1 cellular context compared by ENCODE assay signal in the genomic region with DNA sequence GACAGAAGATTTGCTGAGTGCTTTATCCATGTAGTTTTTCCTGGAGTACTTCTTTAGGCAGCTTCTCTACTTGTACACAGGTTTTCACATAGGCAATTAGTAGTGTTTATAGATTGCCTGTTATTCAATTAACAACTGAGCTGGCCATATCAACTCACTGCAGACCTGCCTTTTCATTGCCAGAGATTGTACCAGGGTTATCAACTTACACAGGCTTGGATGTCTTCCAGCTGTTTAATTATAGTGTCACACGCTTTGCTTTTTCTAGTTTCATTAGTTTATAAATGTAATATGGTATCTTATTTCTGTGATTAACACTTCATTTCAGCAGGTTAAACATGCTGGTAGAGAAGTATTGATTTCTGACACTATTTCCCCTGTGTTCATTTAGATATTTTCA.
TF ChIP-seq lines count a peak whose summit lies in the region.

No MANE protein-coding gene starts in this region.

TF ChIP-seq in K562, 482 proteins besides CTCF, POLR2A, EP300 and RAD21 (continued from another document and continues in another):
- TF ChIP-seq CREB3L1 (IDR thresholded peaks at IDR 0.05; ENCODE audit: borderline replicate concordance, low read depth) (no peak), BRD4 (IDR thresholded peaks at IDR 0.05) (no peak), RBM15 (IDR thresholded peaks at IDR 0.05; ENCODE audit: insufficient read depth, low read length) (no peak), PTTG1 (tag; IDR thresholded peaks at IDR 0.05; ENCODE audit: low read depth) (no peak), PCBP1 (IDR thresholded peaks at IDR 0.05; ENCODE audit: low read depth, low read length, poor library complexity, severe bottlenecking) (no peak), HLTF (IDR thresholded peaks at IDR 0.05) (no peak), ZNF79 (CRISPR knock-in tag; IDR thresholded peaks at IDR 0.05; ENCODE audit: low read depth) (no peak), FOSL1 (tag; conservative IDR thresholded peaks at IDR 0.05) (no peak), CREB1 (IDR thresholded peaks at IDR 0.05) (no peak), CREB1 (CRISPR knock-in tag; IDR thresholded peaks at IDR 0.05) (no peak), GABPB1 (CRISPR knock-in tag; IDR thresholded peaks at IDR 0.05) (no peak), STAT6 (CRISPR knock-in tag; IDR thresholded peaks at IDR 0.05) (no peak), ZSCAN32 (CRISPR knock-in tag; IDR thresholded peaks at IDR 0.05) (no peak), POLR2AphosphoS5 (IDR thresholded peaks at IDR 0.05; ENCODE audit: control insufficient read depth, insufficient read depth, low read depth, low read length) (peak; percentile 67; the same call in 1 of the 2 replicates), UBTF (IDR thresholded peaks at IDR 0.05; ENCODE audit: borderline replicate concordance in 1 of 2, low read depth in 2 of 2, low read length in 2 of 2) (no peak), MTA2 (IDR thresholded peaks at IDR 0.05; ENCODE audit: low read depth) (peak; percentile 69), ZNF23 (CRISPR knock-in tag; IDR thresholded peaks at IDR 0.05) (no peak), JUN (IDR thresholded peaks at IDR 0.05; ENCODE audit: borderline replicate concordance, low read depth, low read length) (no peak), JUN (CRISPR knock-in tag; IDR thresholded peaks at IDR 0.05; ENCODE audit: borderline replicate concordance) (no peak), MAZ (CRISPR knock-in tag; conservative IDR thresholded peaks at IDR 0.05 in 1 of 2, IDR thresholded peaks at IDR 0.05 in 1 of 2) (no peak), SIN3B (IDR thresholded peaks at IDR 0.05; ENCODE audit: low read depth) (no peak), SMARCA4 (IDR thresholded peaks at IDR 0.05) (peak; percentile 38; the same call in 1 of the 2 replicates), CBFA2T2 (conservative IDR thresholded peaks at IDR 0.05) (peak; percentile 78), HIVEP1 (CRISPR knock-in tag; IDR thresholded peaks at IDR 0.05) (no peak), BHLHE40 (IDR thresholded peaks at IDR 0.05; ENCODE audit: low read length) (no peak), XRCC3 (IDR thresholded peaks at IDR 0.05) (no peak)
- TF ChIP-seq, protein P1, sequence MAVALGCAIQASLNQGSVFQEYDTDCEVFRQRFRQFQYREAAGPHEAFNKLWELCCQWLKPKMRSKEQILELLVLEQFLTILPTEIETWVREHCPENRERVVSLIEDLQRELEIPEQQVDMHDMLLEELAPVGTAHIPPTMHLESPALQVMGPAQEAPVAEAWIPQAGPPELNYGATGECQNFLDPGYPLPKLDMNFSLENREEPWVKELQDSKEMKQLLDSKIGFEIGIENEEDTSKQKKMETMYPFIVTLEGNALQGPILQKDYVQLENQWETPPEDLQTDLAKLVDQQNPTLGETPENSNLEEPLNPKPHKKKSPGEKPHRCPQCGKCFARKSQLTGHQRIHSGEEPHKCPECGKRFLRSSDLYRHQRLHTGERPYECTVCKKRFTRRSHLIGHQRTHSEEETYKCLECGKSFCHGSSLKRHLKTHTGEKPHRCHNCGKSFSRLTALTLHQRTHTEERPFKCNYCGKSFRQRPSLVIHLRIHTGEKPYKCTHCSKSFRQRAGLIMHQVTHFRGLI (CRISPR knock-in tag; IDR thresholded peaks at IDR 0.05) = no peak
- TF ChIP-seq, protein P2, sequence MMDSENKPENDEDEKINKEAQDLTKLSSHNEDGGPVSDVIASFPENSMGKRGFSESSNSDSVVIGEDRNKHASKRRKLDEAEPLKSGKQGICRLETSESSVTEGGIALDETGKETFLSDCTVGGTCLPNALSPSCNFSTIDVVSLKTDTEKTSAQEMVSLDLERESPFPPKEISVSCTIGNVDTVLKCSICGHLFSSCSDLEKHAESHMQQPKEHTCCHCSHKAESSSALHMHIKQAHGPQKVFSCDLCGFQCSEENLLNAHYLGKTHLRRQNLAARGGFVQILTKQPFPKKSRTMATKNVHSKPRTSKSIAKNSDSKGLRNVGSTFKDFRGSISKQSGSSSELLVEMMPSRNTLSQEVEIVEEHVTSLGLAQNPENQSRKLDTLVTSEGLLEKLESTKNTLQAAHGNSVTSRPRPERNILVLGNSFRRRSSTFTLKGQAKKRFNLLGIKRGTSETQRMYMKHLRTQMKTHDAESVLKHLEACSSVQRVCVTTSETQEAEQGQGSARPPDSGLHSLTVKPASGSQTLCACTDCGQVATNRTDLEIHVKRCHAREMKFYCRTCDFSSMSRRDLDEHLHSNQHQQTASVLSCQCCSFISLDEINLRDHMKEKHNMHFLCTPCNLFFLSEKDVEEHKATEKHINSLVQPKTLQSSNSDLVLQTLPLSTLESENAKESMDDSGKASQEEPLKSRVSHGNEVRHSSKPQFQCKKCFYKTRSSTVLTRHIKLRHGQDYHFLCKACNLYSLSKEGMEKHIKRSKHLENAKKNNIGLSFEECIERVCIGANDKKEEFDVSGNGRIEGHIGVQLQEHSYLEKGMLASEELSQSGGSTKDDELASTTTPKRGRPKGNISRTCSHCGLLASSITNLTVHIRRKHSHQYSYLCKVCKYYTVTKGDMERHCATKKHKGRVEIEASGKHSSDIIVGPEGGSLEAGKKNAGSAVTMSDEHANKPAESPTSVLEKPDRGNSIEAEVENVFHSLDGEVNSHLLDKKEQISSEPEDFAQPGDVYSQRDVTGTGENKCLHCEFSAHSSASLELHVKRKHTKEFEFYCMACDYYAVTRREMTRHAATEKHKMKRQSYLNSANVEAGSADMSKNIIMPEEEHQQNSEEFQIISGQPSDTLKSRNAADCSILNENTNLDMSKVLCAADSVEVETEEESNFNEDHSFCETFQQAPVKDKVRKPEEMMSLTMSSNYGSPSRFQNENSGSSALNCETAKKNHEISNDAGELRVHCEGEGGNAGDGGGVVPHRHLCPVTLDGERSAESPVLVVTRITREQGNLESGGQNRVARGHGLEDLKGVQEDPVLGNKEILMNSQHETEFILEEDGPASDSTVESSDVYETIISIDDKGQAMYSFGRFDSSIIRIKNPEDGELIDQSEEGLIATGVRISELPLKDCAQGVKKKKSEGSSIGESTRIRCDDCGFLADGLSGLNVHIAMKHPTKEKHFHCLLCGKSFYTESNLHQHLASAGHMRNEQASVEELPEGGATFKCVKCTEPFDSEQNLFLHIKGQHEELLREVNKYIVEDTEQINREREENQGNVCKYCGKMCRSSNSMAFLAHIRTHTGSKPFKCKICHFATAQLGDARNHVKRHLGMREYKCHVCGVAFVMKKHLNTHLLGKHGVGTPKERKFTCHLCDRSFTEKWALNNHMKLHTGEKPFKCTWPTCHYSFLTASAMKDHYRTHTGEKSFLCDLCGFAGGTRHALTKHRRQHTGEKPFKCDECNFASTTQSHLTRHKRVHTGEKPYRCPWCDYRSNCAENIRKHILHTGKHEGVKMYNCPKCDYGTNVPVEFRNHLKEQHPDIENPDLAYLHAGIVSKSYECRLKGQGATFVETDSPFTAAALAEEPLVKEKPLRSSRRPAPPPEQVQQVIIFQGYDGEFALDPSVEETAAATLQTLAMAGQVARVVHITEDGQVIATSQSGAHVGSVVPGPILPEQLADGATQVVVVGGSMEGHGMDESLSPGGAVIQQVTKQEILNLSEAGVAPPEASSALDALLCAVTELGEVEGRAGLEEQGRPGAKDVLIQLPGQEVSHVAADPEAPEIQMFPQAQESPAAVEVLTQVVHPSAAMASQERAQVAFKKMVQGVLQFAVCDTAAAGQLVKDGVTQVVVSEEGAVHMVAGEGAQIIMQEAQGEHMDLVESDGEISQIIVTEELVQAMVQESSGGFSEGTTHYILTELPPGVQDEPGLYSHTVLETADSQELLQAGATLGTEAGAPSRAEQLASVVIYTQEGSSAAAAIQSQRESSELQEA (IDR thresholded peaks at IDR 0.05; ENCODE audit: low read depth) = no peak
- TF ChIP-seq, protein P3, sequence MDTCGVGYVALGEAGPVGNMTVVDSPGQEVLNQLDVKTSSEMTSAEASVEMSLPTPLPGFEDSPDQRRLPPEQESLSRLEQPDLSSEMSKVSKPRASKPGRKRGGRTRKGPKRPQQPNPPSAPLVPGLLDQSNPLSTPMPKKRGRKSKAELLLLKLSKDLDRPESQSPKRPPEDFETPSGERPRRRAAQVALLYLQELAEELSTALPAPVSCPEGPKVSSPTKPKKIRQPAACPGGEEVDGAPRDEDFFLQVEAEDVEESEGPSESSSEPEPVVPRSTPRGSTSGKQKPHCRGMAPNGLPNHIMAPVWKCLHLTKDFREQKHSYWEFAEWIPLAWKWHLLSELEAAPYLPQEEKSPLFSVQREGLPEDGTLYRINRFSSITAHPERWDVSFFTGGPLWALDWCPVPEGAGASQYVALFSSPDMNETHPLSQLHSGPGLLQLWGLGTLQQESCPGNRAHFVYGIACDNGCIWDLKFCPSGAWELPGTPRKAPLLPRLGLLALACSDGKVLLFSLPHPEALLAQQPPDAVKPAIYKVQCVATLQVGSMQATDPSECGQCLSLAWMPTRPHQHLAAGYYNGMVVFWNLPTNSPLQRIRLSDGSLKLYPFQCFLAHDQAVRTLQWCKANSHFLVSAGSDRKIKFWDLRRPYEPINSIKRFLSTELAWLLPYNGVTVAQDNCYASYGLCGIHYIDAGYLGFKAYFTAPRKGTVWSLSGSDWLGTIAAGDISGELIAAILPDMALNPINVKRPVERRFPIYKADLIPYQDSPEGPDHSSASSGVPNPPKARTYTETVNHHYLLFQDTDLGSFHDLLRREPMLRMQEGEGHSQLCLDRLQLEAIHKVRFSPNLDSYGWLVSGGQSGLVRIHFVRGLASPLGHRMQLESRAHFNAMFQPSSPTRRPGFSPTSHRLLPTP (IDR thresholded peaks at IDR 0.05; ENCODE audit: borderline replicate concordance, extremely low read depth, insufficient read length) = no peak
- TF ChIP-seq, protein P4, sequence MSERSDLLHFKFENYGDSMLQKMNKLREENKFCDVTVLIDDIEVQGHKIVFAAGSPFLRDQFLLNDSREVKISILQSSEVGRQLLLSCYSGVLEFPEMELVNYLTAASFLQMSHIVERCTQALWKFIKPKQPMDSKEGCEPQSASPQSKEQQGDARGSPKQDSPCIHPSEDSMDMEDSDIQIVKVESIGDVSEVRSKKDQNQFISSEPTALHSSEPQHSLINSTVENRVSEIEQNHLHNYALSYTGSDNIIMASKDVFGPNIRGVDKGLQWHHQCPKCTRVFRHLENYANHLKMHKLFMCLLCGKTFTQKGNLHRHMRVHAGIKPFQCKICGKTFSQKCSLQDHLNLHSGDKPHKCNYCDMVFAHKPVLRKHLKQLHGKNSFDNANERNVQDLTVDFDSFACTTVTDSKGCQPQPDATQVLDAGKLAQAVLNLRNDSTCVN (CRISPR knock-in tag; IDR thresholded peaks at IDR 0.05) = no peak
- TF ChIP-seq, protein P5, sequence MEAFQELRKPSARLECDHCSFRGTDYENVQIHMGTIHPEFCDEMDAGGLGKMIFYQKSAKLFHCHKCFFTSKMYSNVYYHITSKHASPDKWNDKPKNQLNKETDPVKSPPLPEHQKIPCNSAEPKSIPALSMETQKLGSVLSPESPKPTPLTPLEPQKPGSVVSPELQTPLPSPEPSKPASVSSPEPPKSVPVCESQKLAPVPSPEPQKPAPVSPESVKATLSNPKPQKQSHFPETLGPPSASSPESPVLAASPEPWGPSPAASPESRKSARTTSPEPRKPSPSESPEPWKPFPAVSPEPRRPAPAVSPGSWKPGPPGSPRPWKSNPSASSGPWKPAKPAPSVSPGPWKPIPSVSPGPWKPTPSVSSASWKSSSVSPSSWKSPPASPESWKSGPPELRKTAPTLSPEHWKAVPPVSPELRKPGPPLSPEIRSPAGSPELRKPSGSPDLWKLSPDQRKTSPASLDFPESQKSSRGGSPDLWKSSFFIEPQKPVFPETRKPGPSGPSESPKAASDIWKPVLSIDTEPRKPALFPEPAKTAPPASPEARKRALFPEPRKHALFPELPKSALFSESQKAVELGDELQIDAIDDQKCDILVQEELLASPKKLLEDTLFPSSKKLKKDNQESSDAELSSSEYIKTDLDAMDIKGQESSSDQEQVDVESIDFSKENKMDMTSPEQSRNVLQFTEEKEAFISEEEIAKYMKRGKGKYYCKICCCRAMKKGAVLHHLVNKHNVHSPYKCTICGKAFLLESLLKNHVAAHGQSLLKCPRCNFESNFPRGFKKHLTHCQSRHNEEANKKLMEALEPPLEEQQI (IDR thresholded peaks at IDR 0.05) = no peak
